19 cellular contexts compared by ENCODE assay signal in genomic region chr11:47353978-47354774, GRCh38. TPM values are rescaled to one million over a fixed set of nuclear protein-coding genes. Genes with fewer than 3 reads are reported as not detected.
DNase-seq lines count a peak whose midpoint lies in the region; ATAC-seq, FAIRE-seq and TF ChIP-seq lines count a peak whose summit lies in the region.
"Had no signal": no experiment of that assay in that cellular context is flagged by ENCODE, and none has a peak within 500 bp of the region (broad histone marks: within the 10 kb centered on the region; RNA-seq: fewer than 3 reads in every experiment).

No MANE protein-coding gene starts in this region.

- WGBS in A549 (ENCODE audit: missing lambda C conversion rate) = 95% methylated on average over 15 of the region's 15 CpGs

- intact Hi-C loops in activated CD4-positive, alpha-beta memory T cell treated with anti-CD3 and anti-CD28 coated beads for 36 hours (cut with micrococcal nuclease) = no loop called here

- peak overlapping the region; percentile 8 for H3K27ac Mint-ChIP-seq in glutamatergic neuron (ENCODE audit: unreplicated experiment)
- H3K27ac Mint-ChIP-seq in activated CD4-positive, alpha-beta memory T cell treated with anti-CD3 and anti-CD28 coated beads for 36 hours = no peak overlapping the region
- H3K27ac Mint-ChIP-seq: activated CD8-positive, alpha-beta T cell treated with anti-CD3 and anti-CD28 coated beads for 36 hours; natural killer cell treated with Interleukin-12 subunit alpha and Interleukin-12 subunit beta and Interleukin-15 and Interleukin-18, amount 100 ng/mL, for 72 hours had no signal

- no peaks in the 10 kb centered on the region for H3K27me3 Mint-ChIP-seq in glutamatergic neuron (ENCODE audit: unreplicated experiment)
- no peaks in the 10 kb centered on the region for H3K27me3 Mint-ChIP-seq in activated CD4-positive, alpha-beta memory T cell treated with anti-CD3 and anti-CD28 coated beads for 36 hours
- H3K27me3 Mint-ChIP-seq: activated CD8-positive, alpha-beta T cell treated with anti-CD3 and anti-CD28 coated beads for 36 hours; natural killer cell treated with Interleukin-12 subunit alpha and Interleukin-12 subunit beta and Interleukin-15 and Interleukin-18, amount 100 ng/mL, for 72 hours had no signal

- H3K9me3 ChIP-seq in A549 (no peaks in the 10 kb centered on the region), HUES6 (ENCODE audit: control insufficient read depth, insufficient read depth, low read depth, low read length) (peaks cover 9% of the 10 kb centered on the region; the same call in 1 of the 2 replicates), neutrophil (no peaks in the 10 kb centered on the region)
- H3K9me3 ChIP-seq: ascending aorta had no signal

- TF ChIP-seq POLR2A in A549 (IDR thresholded peaks at IDR 0.05; ENCODE audit: low read length) = no peak

- H3K4me1 Mint-ChIP-seq in glutamatergic neuron (ENCODE audit: low read depth, unreplicated experiment) = peaks cover 5% of the 10 kb centered on the region
- H3K4me1 Mint-ChIP-seq in activated CD4-positive, alpha-beta memory T cell treated with anti-CD3 and anti-CD28 coated beads for 36 hours (ENCODE audit: low read depth) = peaks cover under 1% of the 10 kb centered on the region

- H3K27me3 ChIP-seq in HUES6 (ENCODE audit: control insufficient read depth, insufficient read depth, low read length) (no peaks in the 10 kb centered on the region), neutrophil (no peaks in the 10 kb centered on the region)
- H3K27me3 ChIP-seq: ascending aorta had no signal

- peaks cover 5% of the 10 kb centered on the region for H3K9me3 Mint-ChIP-seq in glutamatergic neuron (ENCODE audit: unreplicated experiment)
- no peaks in the 10 kb centered on the region for H3K9me3 Mint-ChIP-seq in activated CD4-positive, alpha-beta memory T cell treated with anti-CD3 and anti-CD28 coated beads for 36 hours
- H3K9me3 Mint-ChIP-seq: activated CD8-positive, alpha-beta T cell treated with anti-CD3 and anti-CD28 coated beads for 36 hours; natural killer cell treated with Interleukin-12 subunit alpha and Interleukin-12 subunit beta and Interleukin-15 and Interleukin-18, amount 100 ng/mL, for 72 hours had no signal

- H3K36me3 Mint-ChIP-seq in glutamatergic neuron (ENCODE audit: unreplicated experiment) = no peaks in the 10 kb centered on the region
- H3K36me3 Mint-ChIP-seq in activated CD4-positive, alpha-beta memory T cell treated with anti-CD3 and anti-CD28 coated beads for 36 hours = no peaks in the 10 kb centered on the region
- H3K36me3 Mint-ChIP-seq: natural killer cell treated with Interleukin-12 subunit alpha and Interleukin-12 subunit beta and Interleukin-15 and Interleukin-18, amount 100 ng/mL, for 72 hours had no signal

- no peak for TF ChIP-seq RAD21 in A549 (conservative IDR thresholded peaks at IDR 0.05 in 1 of 2, IDR thresholded peaks at IDR 0.05 in 1 of 2)

- H3K4me3 ChIP-seq in A549 (0 out of 3 replicates have a peak overlapping the region, but pooled peaks have one; percentile 43), HUES6 (ENCODE audit: low read depth, low read length) (peak overlapping the region; percentile 28), neutrophil (ENCODE audit: low read depth in 1 of 2, low read length in 1 of 2) (no peak overlapping the region)

- no peak for ATAC-seq in A549
- ATAC-seq: activated CD8-positive, alpha-beta T cell treated with anti-CD3 and anti-CD28 coated beads for 36 hours; natural killer cell treated with Interleukin-12 subunit alpha and Interleukin-12 subunit beta and Interleukin-15 and Interleukin-18, amount 100 ng/mL, for 72 hours had no signal

- no peak overlapping the region for H3K9ac ChIP-seq in HUES6 (ENCODE audit: low read length)

- FAIRE-seq in A549 (lab: Jason Lieb, UNC) = no peak
- FAIRE-seq: frontal cortex, small intestine had no signal

- DNase-seq in A549 (ENCODE audit: low read depth in 1 of 2, low spot score in 1 of 2) (no peak), glutamatergic neuron (no peak), NCI-H446 (lab: John Stamatoyannopoulos, UW) (no peak), NK-92 (lab: John Stamatoyannopoulos, UW; ENCODE audit: unreplicated experiment) (no peak)
- no peak for DNase-seq in activated CD4-positive, alpha-beta memory T cell treated with anti-CD3 and anti-CD28 coated beads for 36 hours
- DNase-seq in activated T-cell treated with anti-CD3 and anti-CD28 coated beads, Interleukin-2, amount 50 U/mL, for 48 hours = no peak
- DNase-seq: activated CD8-positive, alpha-beta T cell treated with anti-CD3 and anti-CD28 coated beads for 36 hours; activated effector memory CD4-positive, alpha-beta T cell treated with anti-CD3 and anti-CD28 coated beads, Interleukin-2, amount 50 U/mL, for 16 hours; effector CD4-positive, alpha-beta T cell; Kasumi-1; left colon; NCI-H1930; small intestine had no signal

- H3K4me1 ChIP-seq in A549 = peaks cover 4% of the 10 kb centered on the region; the same call in 1 of the 3 replicates
- peaks cover 16% of the 10 kb centered on the region for H3K4me1 ChIP-seq in HUES6 (ENCODE audit: control insufficient read depth, insufficient read depth, low read length)
- H3K4me1 ChIP-seq in neutrophil (ENCODE audit: control insufficient read depth in 1 of 2, insufficient read depth in 1 of 2, low read depth in 1 of 2, low read length in 1 of 2) = peaks cover 13 to 15% of the 10 kb centered on the region in 2 experiments

- TF ChIP-seq CTCF in A549 (IDR thresholded peaks at IDR 0.05) (no peak), glutamatergic neuron (IDR thresholded peaks at IDR 0.05; ENCODE audit: partially characterized antibody, unreplicated experiment) (no peak), neutrophil (IDR thresholded peaks at IDR 0.05) (no peak)

- H3K36me3 ChIP-seq in HUES6 (ENCODE audit: control insufficient read depth, insufficient read depth, low read length) = no peaks in the 10 kb centered on the region
- peaks cover 97% of the 10 kb centered on the region for H3K36me3 ChIP-seq in neutrophil
- H3K36me3 ChIP-seq: ascending aorta had no signal

- peak overlapping the region; percentile 90 to 97; a peak in 4 of 6 replicates for H3K27ac ChIP-seq in A549
- no peak overlapping the region for H3K27ac ChIP-seq in HUES6 (ENCODE audit: low read depth, low read length)
- peak overlapping the region; percentile 46 for H3K27ac ChIP-seq in neutrophil
- H3K27ac ChIP-seq: ascending aorta had no signal

- CTCF ChIA-PET in A549 (lab: Yijun Ruan, JAX) = interaction anchor here (0.5 to 4.0 kb wide), 27 partner anchors 10 to 499 kb away, joined by 3 to 50 read pairs (median 5); partner anchors contain the start of genes ACP2, ARFGAP2, DDB2 and MADD
- CTCF ChIA-PET in activated CD4-positive, alpha-beta memory T cell treated with anti-CD3 and anti-CD28 coated beads for 36 hours (lab: Charles Lee) = no interaction called here

- peak overlapping the region; percentile 85 for H3K4me2 ChIP-seq in A549

- POLR2A ChIA-PET in A549 (lab: Yijun Ruan, JAX) = interaction anchor here (1.1 to 1.2 kb wide), 3 partner anchors 17 to 120 kb away, joined by 4 to 6 read pairs (median 6); partner anchors contain the start of gene MADD
- POLR2A ChIA-PET in activated CD4-positive, alpha-beta memory T cell treated with anti-CD3 and anti-CD28 coated beads for 36 hours (lab: Charles Lee) = no interaction called here

- TF ChIP-seq EP300 in A549 (IDR thresholded peaks at IDR 0.05) = no peak

- H3K4me3 Mint-ChIP-seq in glutamatergic neuron (ENCODE audit: unreplicated experiment) = peak overlapping the region; percentile 86
- no peak overlapping the region for H3K4me3 Mint-ChIP-seq in activated CD4-positive, alpha-beta memory T cell treated with anti-CD3 and anti-CD28 coated beads for 36 hours
- H3K4me3 Mint-ChIP-seq: activated CD8-positive, alpha-beta T cell treated with anti-CD3 and anti-CD28 coated beads for 36 hours; natural killer cell treated with Interleukin-12 subunit alpha and Interleukin-12 subunit beta and Interleukin-15 and Interleukin-18, amount 100 ng/mL, for 72 hours had no signal

TF ChIP-seq in A549, 52 proteins besides CTCF, POLR2A, EP300 and RAD21:
- TF ChIP-seq ESRRA (IDR thresholded peaks at IDR 0.05; ENCODE audit: borderline replicate concordance, low read length) = peak; percentile 61; the same call in 1 of the 2 replicates
- no peak for TF ChIP-seq CHD2 (IDR thresholded peaks at IDR 0.05; ENCODE audit: low read length, partially characterized antibody)

RNA-seq across cellular contexts. Expression of gene MYBPC3, which starts 1.7 kb away (rescaled TPM):
- 0.06 and 0.07 TPM in 2 replicates for polyA plus RNA-seq in A549 (2011; rRNA removed)
- polyA plus RNA-seq in A549 (2012; cell fraction: cytosol; rRNA removed) = 0.06 and 0.07 TPM in 2 replicates
- polyA plus RNA-seq in A549 (2012; cell fraction: nucleus; rRNA removed) = 0.17 and 0.19 TPM in 2 replicates
- polyA plus RNA-seq in A549 (2017; fragmentation: RNase III; extraction: RNeasy Plus Mini Kit Qiagen cat#74134 plus additional on column Dnase treatment) = 0.04 to 0.07 TPM (median 0.05 TPM) in 3 replicates
- polyA minus RNA-seq in A549 (2011; rRNA and poly(A)+ RNA removed) = 0.05 TPM in 1 of 2 replicates, not detected in the other
- total RNA-seq in glutamatergic neuron (ENCODE audit: unreplicated experiment) = not detected
- total RNA-seq in activated CD4-positive, alpha-beta memory T cell treated with anti-CD3 and anti-CD28 coated beads for 36 hours = not detected
- total RNA-seq: activated CD8-positive, alpha-beta T cell treated with anti-CD3 and anti-CD28 coated beads for 36 hours; ascending aorta; frontal cortex; H4; left colon; natural killer cell treated with Interleukin-12 subunit alpha and Interleukin-12 subunit beta and Interleukin-15 and Interleukin-18, amount 100 ng/mL, for 72 hours had no signal

RNA-seq across cellular contexts. Expression of gene SPI1, which starts 24.2 kb away (rescaled TPM):
- polyA plus RNA-seq in A549 (2011; rRNA removed) (not detected in 2 replicates), A549 (2017; fragmentation: RNase III; extraction: RNeasy Plus Mini Kit Qiagen cat#74134 plus additional on column Dnase treatment) (0.07 to 0.21 TPM (median 0.14 TPM) in 3 replicates)
- 0.07 and 0.09 TPM in 2 replicates for polyA plus RNA-seq in A549 (2012; cell fraction: cytosol; rRNA removed)
- polyA plus RNA-seq in A549 (2012; cell fraction: nucleus; rRNA removed) = 0.28 TPM in 1 of 2 replicates, not detected in the other
- not detected in 2 replicates for polyA minus RNA-seq in A549 (2011; rRNA and poly(A)+ RNA removed)
- not detected for total RNA-seq in glutamatergic neuron (ENCODE audit: unreplicated experiment)
- total RNA-seq in activated CD4-positive, alpha-beta memory T cell treated with anti-CD3 and anti-CD28 coated beads for 36 hours = not detected
- total RNA-seq: H4 had no signal

RNA-seq across cellular contexts. Expression of gene SLC39A13, which starts 54.2 kb away (rescaled TPM):
- polyA plus RNA-seq in A549 (2011; rRNA removed) (10.8 and 11.7 TPM in 2 replicates), A549 (2017; fragmentation: RNase III; extraction: RNeasy Plus Mini Kit Qiagen cat#74134 plus additional on column Dnase treatment) (29.7 to 35.4 TPM (median 35.2 TPM) in 3 replicates)
- 29.6 and 43.5 TPM in 2 replicates for polyA plus RNA-seq in A549 (2012; cell fraction: cytosol; rRNA removed)
- 101 and 127 TPM in 2 replicates for polyA plus RNA-seq in A549 (2012; cell fraction: nucleus; rRNA removed)
- 7.3 and 7.7 TPM in 2 replicates for polyA minus RNA-seq in A549 (2011; rRNA and poly(A)+ RNA removed)
- total RNA-seq in glutamatergic neuron (ENCODE audit: unreplicated experiment) = 60.0 TPM
- total RNA-seq in activated CD4-positive, alpha-beta memory T cell treated with anti-CD3 and anti-CD28 coated beads for 36 hours = 10 to 100 TPM; 17.7 to 18.0 TPM

Comparison
In these comparisons a context has a peak if more than half of its experiments do, and no peak if none do; other contexts are left out.
1. H3K4me3 ChIP-seq: peak in A549 (single experiment) and HUES6 (single experiment); none in neutrophil (0 of 2).